ENCODE assay signal across 1 cellular context in genomic region chr16:30541502-30542329, GRCh38.
A peak's percentile ranks its signal among the peaks of the same experiment; 100 is the strongest.
TF ChIP-seq lines count a peak whose summit lies in the region.

No MANE protein-coding gene starts in this region.

TF ChIP-seq in HEK293, 187 proteins besides CTCF, POLR2A, EP300 and RAD21 (continued from another document):
- TF ChIP-seq PRDM10 (tag by site-specific recombination; IDR thresholded peaks at IDR 0.05) (peak; percentile 81), ZNF660 (tag by site-specific recombination; IDR thresholded peaks at IDR 0.05) (peak; percentile 38; the same call in 1 of the 2 replicates), ZNF600 (tag by site-specific recombination; IDR thresholded peaks at IDR 0.05) (peak; percentile 67), ZNF394 (tag by site-specific recombination; IDR thresholded peaks at IDR 0.05; ENCODE audit: borderline replicate concordance) (peak; percentile 67; the same call in 1 of the 2 replicates), ZNF398 (tag by site-specific recombination; IDR thresholded peaks at IDR 0.05) (0 out of 2 replicates have a peak, but pooled peaks have one; percentile 30), PRDM2 (tag by site-specific recombination; IDR thresholded peaks at IDR 0.05; ENCODE audit: borderline replicate concordance) (no peak), ZXDB (tag by site-specific recombination; IDR thresholded peaks at IDR 0.05) (peak; percentile 13; the same call in 1 of the 2 replicates), ZNF366 (tag by site-specific recombination; conservative IDR thresholded peaks at IDR 0.05) (peak; percentile 78), ZNF692 (tag by site-specific recombination; IDR thresholded peaks at IDR 0.05) (peak; percentile 51; the same call in 1 of the 2 replicates), ZNF423 (tag by site-specific recombination; IDR thresholded peaks at IDR 0.05) (no peak), ZFHX2 (tag by site-specific recombination; conservative IDR thresholded peaks at IDR 0.05) (peak; percentile 51; the same call in 1 of the 2 replicates)
